20 cellular contexts compared by ENCODE assay signal in the genomic region with DNA sequence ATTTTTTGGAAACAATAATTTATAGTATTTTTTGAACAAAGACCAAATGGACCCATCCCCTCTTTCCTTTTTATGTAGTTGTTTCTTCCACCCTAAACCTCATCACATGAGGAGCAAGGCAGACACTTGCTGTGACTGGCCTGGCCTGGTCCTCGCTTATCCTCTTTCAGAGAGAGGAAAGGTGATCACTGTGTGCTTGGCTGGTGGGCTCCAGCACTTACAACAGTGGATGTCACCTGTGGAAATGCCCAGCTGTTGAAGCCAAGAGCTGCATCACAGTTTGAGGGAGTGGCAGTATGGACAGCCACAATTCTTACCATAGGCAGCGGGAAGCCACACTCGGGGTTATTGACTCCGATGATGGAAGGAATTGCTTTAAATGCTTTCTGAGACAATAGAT.
DNase-seq lines count a peak whose midpoint lies in the region; ATAC-seq and TF ChIP-seq lines count a peak whose summit lies in the region.
"Had no signal": no experiment of that assay in that cellular context is flagged by ENCODE, and none has a peak within 500 bp of the region (broad histone marks: within the 10 kb centered on the region; RNA-seq: fewer than 3 reads in every experiment).

No MANE protein-coding gene starts in this region.

- no peaks in the 10 kb centered on the region for H3K36me3 ChIP-seq in esophagus squamous epithelium

- TF ChIP-seq CTCF in natural killer cell (IDR thresholded peaks at IDR 0.05), result no peak
- TF ChIP-seq CTCF in osteocyte (IDR thresholded peaks at IDR 0.05), result no peak
- no peak for TF ChIP-seq CTCF in esophagus squamous epithelium (IDR thresholded peaks at IDR 0.05)
- TF ChIP-seq CTCF in glutamatergic neuron (IDR thresholded peaks at IDR 0.05; ENCODE audit: partially characterized antibody, unreplicated experiment), result no peak

- DNase-seq in natural killer cell treated with Interleukin-12 subunit alpha and Interleukin-12 subunit beta and Interleukin-15 and Interleukin-18, amount 100 ng/mL, for 72 hours (ENCODE audit: low spot score), result peak; percentile 38
- no peak for DNase-seq in natural killer cell
- peak; percentile 15 for DNase-seq in ecto neural progenitor cell (ENCODE audit: low spot score)
- DNase-seq in osteocyte (ENCODE audit: extremely low spot score, unreplicated experiment), result peak; percentile 54
- no peak for DNase-seq in esophagus squamous epithelium (lab: John Stamatoyannopoulos, UW)
- DNase-seq in glutamatergic neuron, result no peak
- DNase-seq in NAMALWA (ENCODE audit: low spot score), result no peak
- DNase-seq: AML-193; CD4-positive, alpha-beta memory T cell; DMS153; DMS79; GDM1; GOT3; H7; HFFc6; IMR-90 had no signal

- peaks cover 8 to 24% of the 10 kb centered on the region in 2 donors for H3K27me3 Mint-ChIP-seq in natural killer cell treated with Interleukin-12 subunit alpha and Interleukin-12 subunit beta and Interleukin-15 and Interleukin-18, amount 100 ng/mL, for 72 hours
- H3K27me3 Mint-ChIP-seq in natural killer cell (ENCODE audit: low read depth in 2 of 2) (peaks cover 8 to 28% of the 10 kb centered on the region in 2 donors), osteocyte (ENCODE audit: unreplicated experiment) (peaks cover 60% of the 10 kb centered on the region), glutamatergic neuron (ENCODE audit: unreplicated experiment) (peaks cover 30% of the 10 kb centered on the region)

- H3K4me1 Mint-ChIP-seq in natural killer cell treated with Interleukin-12 subunit alpha and Interleukin-12 subunit beta and Interleukin-15 and Interleukin-18, amount 100 ng/mL, for 72 hours (ENCODE audit: low read depth in 2 of 2), result peaks cover 0 to 4% of the 10 kb centered on the region in 2 donors
- H3K4me1 Mint-ChIP-seq in natural killer cell (peaks cover 6 to 21% of the 10 kb centered on the region in 2 donors), osteocyte (ENCODE audit: unreplicated experiment) (peaks cover 9% of the 10 kb centered on the region), glutamatergic neuron (ENCODE audit: low read depth, unreplicated experiment) (peaks cover 3% of the 10 kb centered on the region)
- H3K4me1 Mint-ChIP-seq: CD14-positive monocyte; CD4-positive, alpha-beta memory T cell had no signal

- H3K9me3 Mint-ChIP-seq in natural killer cell treated with Interleukin-12 subunit alpha and Interleukin-12 subunit beta and Interleukin-15 and Interleukin-18, amount 100 ng/mL, for 72 hours, result no peaks in the 10 kb centered on the region
- H3K9me3 Mint-ChIP-seq in natural killer cell (no peaks in the 10 kb centered on the region), osteocyte (ENCODE audit: unreplicated experiment) (no peaks in the 10 kb centered on the region), glutamatergic neuron (ENCODE audit: unreplicated experiment) (peaks cover 6% of the 10 kb centered on the region)
- H3K9me3 Mint-ChIP-seq: CD4-positive, alpha-beta memory T cell; HFFc6 had no signal

- H3K9me3 ChIP-seq in esophagus squamous epithelium, result no peaks in the 10 kb centered on the region
- H3K9me3 ChIP-seq: A549 had no signal

- H3K36me3 Mint-ChIP-seq in natural killer cell treated with Interleukin-12 subunit alpha and Interleukin-12 subunit beta and Interleukin-15 and Interleukin-18, amount 100 ng/mL, for 72 hours, result no peaks in the 10 kb centered on the region
- H3K36me3 Mint-ChIP-seq in natural killer cell, result no peaks in the 10 kb centered on the region
- no peaks in the 10 kb centered on the region for H3K36me3 Mint-ChIP-seq in osteocyte (ENCODE audit: unreplicated experiment)
- peaks cover 10% of the 10 kb centered on the region for H3K36me3 Mint-ChIP-seq in glutamatergic neuron (ENCODE audit: unreplicated experiment)
- H3K36me3 Mint-ChIP-seq: CD14-positive monocyte; CD4-positive, alpha-beta memory T cell had no signal

- no peaks in the 10 kb centered on the region for H3K4me1 ChIP-seq in esophagus squamous epithelium
- H3K4me1 ChIP-seq: A549 had no signal

- peaks cover 0 to 50% (median 0%) of the 10 kb centered on the region in 4 donors for H3K27me3 ChIP-seq in esophagus squamous epithelium

- no peak overlapping the region for H3K4me3 ChIP-seq in esophagus squamous epithelium
- H3K4me3 ChIP-seq: A549 had no signal

- H3K27ac ChIP-seq in esophagus squamous epithelium, result no peak overlapping the region
- H3K27ac ChIP-seq: A549, HL-60 had no signal

- ATAC-seq in natural killer cell treated with Interleukin-12 subunit alpha and Interleukin-12 subunit beta and Interleukin-15 and Interleukin-18, amount 100 ng/mL, for 72 hours, result no peak
- ATAC-seq in natural killer cell, result no peak
- ATAC-seq: A549, HCT116 had no signal

- no peak for TF ChIP-seq POLR2A in esophagus squamous epithelium (IDR thresholded peaks at IDR 0.05)

- intact Hi-C loops in natural killer cell (cut with micrococcal nuclease) (no loop called here), esophagus squamous epithelium (cut with DNase I) (no loop called here)

- no peak overlapping the region for H3K27ac Mint-ChIP-seq in natural killer cell treated with Interleukin-12 subunit alpha and Interleukin-12 subunit beta and Interleukin-15 and Interleukin-18, amount 100 ng/mL, for 72 hours
- H3K27ac Mint-ChIP-seq in natural killer cell (no peak overlapping the region), osteocyte (ENCODE audit: unreplicated experiment) (no peak overlapping the region), glutamatergic neuron (ENCODE audit: unreplicated experiment) (no peak overlapping the region)
- H3K27ac Mint-ChIP-seq: CD14-positive monocyte; CD4-positive, alpha-beta memory T cell; HFFc6 had no signal

- no peak overlapping the region for H3K4me3 Mint-ChIP-seq in natural killer cell treated with Interleukin-12 subunit alpha and Interleukin-12 subunit beta and Interleukin-15 and Interleukin-18, amount 100 ng/mL, for 72 hours
- H3K4me3 Mint-ChIP-seq in natural killer cell, result no peak overlapping the region
- no peak overlapping the region for H3K4me3 Mint-ChIP-seq in osteocyte (ENCODE audit: unreplicated experiment)
- no peak overlapping the region for H3K4me3 Mint-ChIP-seq in glutamatergic neuron (ENCODE audit: unreplicated experiment)
- H3K4me3 Mint-ChIP-seq: CD14-positive monocyte; CD4-positive, alpha-beta memory T cell; HFFc6 had no signal

- WGBS in esophagus squamous epithelium, 2 donors, result 81 to 82% methylated on average over 2 to 3 of the region's 4 CpGs

Comparison
In these comparisons a context has a peak if more than half of its experiments do, and no peak if none do; other contexts are left out.
1. DNase-seq: peak in natural killer cell treated with Interleukin-12 subunit alpha and Interleukin-12 subunit beta and Interleukin-15 and Interleukin-18, amount 100 ng/mL, for 72 hours (single experiment), ecto neural progenitor cell (single experiment) and osteocyte (single experiment); none in natural killer cell (single experiment), esophagus squamous epithelium (single experiment), glutamatergic neuron (single experiment) and NAMALWA (single experiment).